ENCODE assay signal across 12 cellular contexts in the genomic region with DNA sequence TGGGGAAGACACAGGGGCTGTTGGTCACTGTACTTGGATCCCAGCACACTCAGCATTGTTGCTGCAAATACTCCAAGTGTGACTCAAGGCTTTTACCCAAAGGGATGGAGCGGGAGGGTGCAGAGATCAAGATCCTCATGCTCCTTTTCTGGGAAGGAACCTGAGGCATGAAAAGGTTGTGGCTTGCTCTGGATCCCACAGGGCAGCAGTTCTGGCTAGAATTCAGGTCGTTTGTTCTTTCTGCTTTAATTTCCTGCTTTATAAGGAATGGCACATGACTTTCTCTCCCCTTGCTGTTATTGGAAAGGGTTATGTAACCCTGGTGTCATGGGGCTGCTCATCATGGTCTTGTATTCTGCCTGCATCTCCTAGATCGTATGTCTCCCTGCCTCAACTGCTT.
"Had no signal": no experiment of that assay in that cellular context is flagged by ENCODE, and none has a peak within 500 bp of the region (broad histone marks: within the 10 kb centered on the region; RNA-seq: fewer than 3 reads in every experiment).

No MANE protein-coding gene starts in this region.

- H3K4me1 Mint-ChIP-seq: activated CD4-positive, alpha-beta T cell treated with anti-CD3 and anti-CD28 coated beads, Interleukin-2, amount 10 ng/mL, durations not matched to agents 7 days and 5 days; activated naive CD8-positive, alpha-beta T cell treated with anti-CD3 and anti-CD28 coated beads, Interleukin-2, amount 10 ng/mL, durations not matched to agents 7 days and 5 days had no signal

- ATAC-seq: left ventricle myocardium superior, right cardiac atrium had no signal

- DNase-seq: activated CD4-positive, alpha-beta T cell treated with anti-CD3 and anti-CD28 coated beads, Interleukin-2, amount 10 ng/mL, durations not matched to agents 7 days and 5 days; activated CD8-positive, alpha-beta memory T cell treated with anti-CD3 and anti-CD28 coated beads for 24 hours; activated naive CD8-positive, alpha-beta T cell treated with anti-CD3 and anti-CD28 coated beads, Interleukin-2, amount 10 ng/mL, durations not matched to agents 7 days and 5 days; anterior cingulate cortex; glutamatergic neuron; hypothalamus; left ventricle myocardium superior; nephron progenitor cell; right cardiac atrium had no signal

- H3K9me3 ChIP-seq: esophagus muscularis mucosa had no signal

- H3K36me3 Mint-ChIP-seq: activated naive CD8-positive, alpha-beta T cell treated with anti-CD3 and anti-CD28 coated beads, Interleukin-2, amount 10 ng/mL, durations not matched to agents 7 days and 5 days had no signal

- H3K27ac ChIP-seq: esophagus muscularis mucosa had no signal

- H3K27me3 Mint-ChIP-seq: progenitor cell of endocrine pancreas had no signal

- H3K4me3 Mint-ChIP-seq: activated CD4-positive, alpha-beta T cell treated with anti-CD3 and anti-CD28 coated beads, Interleukin-2, amount 10 ng/mL, durations not matched to agents 7 days and 5 days; activated naive CD8-positive, alpha-beta T cell treated with anti-CD3 and anti-CD28 coated beads, Interleukin-2, amount 10 ng/mL, durations not matched to agents 7 days and 5 days; nephron progenitor cell; T-helper 2 cell treated with Interferon-gamma antibody and Interleukin-4, amounts not matched to agents 5 μg/mL and 100 μg/mL, for 36 hours had no signal

- H3K36me3 ChIP-seq: esophagus muscularis mucosa had no signal

- H3K9me3 Mint-ChIP-seq: activated CD4-positive, alpha-beta T cell treated with anti-CD3 and anti-CD28 coated beads, Interleukin-2, amount 10 ng/mL, durations not matched to agents 7 days and 5 days; activated naive CD8-positive, alpha-beta T cell treated with anti-CD3 and anti-CD28 coated beads, Interleukin-2, amount 10 ng/mL, durations not matched to agents 7 days and 5 days; nephron progenitor cell; T-helper 2 cell treated with Interferon-gamma antibody and Interleukin-4, amounts not matched to agents 5 μg/mL and 100 μg/mL, for 36 hours had no signal

- H3K4me3 ChIP-seq: esophagus muscularis mucosa had no signal

- H3K27me3 ChIP-seq: esophagus muscularis mucosa had no signal

- H3K27ac Mint-ChIP-seq: activated CD4-positive, alpha-beta T cell treated with anti-CD3 and anti-CD28 coated beads, Interleukin-2, amount 10 ng/mL, durations not matched to agents 7 days and 5 days; activated naive CD8-positive, alpha-beta T cell treated with anti-CD3 and anti-CD28 coated beads, Interleukin-2, amount 10 ng/mL, durations not matched to agents 7 days and 5 days; nephron progenitor cell; T-helper 2 cell treated with Interferon-gamma antibody and Interleukin-4, amounts not matched to agents 5 μg/mL and 100 μg/mL, for 36 hours had no signal
